ENCODE assay signal across 12 cellular contexts in genomic region chr9:5593904-5594303, GRCh38. TPM values are rescaled to one million over a fixed set of nuclear protein-coding genes. Genes with fewer than 3 reads are reported as not detected.
DNase-seq lines count a peak whose midpoint lies in the region; ATAC-seq and TF ChIP-seq lines count a peak whose summit lies in the region.
"Had no signal": no experiment of that assay in that cellular context is flagged by ENCODE, and none has a peak within 500 bp of the region (broad histone marks: within the 10 kb centered on the region; RNA-seq: fewer than 3 reads in every experiment).

No MANE protein-coding gene starts in this region.

- no peaks in the 10 kb centered on the region for H3K9me2 ChIP-seq in DOHH2 (replicated peaks; ENCODE audit: control insufficient read depth, low read length)
- H3K9me2 ChIP-seq in MM.1S (replicated peaks; ENCODE audit: insufficient read depth, low read length), result no peaks in the 10 kb centered on the region

- H3K27ac ChIP-seq in DOHH2 (ENCODE audit: low read depth, low read length) (peak overlapping the region; percentile 31; the same call in 1 of the 2 replicates), MM.1S (ENCODE audit: low read length) (peak overlapping the region; percentile 58; the same call in 1 of the 2 replicates), SJCRH30 (no peak overlapping the region)
- H3K27ac ChIP-seq: parathyroid adenoma, vagina had no signal

- no peaks in the 10 kb centered on the region for H3K27me3 Mint-ChIP-seq in natural killer cell (ENCODE audit: low read depth in 2 of 2)
- no peaks in the 10 kb centered on the region for H3K27me3 Mint-ChIP-seq in activated T-cell treated with anti-CD3 and anti-CD28 coated beads, Interleukin-2, amount 50 U/mL, for 4 hours (ENCODE audit: low read depth)

- H3K4me3 ChIP-seq in DOHH2 (ENCODE audit: low read length), result peak overlapping the region; percentile 32
- no peak overlapping the region for H3K4me3 ChIP-seq in MM.1S (ENCODE audit: low read length)
- H3K4me3 ChIP-seq in SJCRH30, result no peak overlapping the region
- H3K4me3 ChIP-seq: vagina had no signal

- no peaks in the 10 kb centered on the region for H3K36me3 Mint-ChIP-seq in natural killer cell
- H3K36me3 Mint-ChIP-seq in activated T-cell treated with anti-CD3 and anti-CD28 coated beads, Interleukin-2, amount 50 U/mL, for 4 hours (ENCODE audit: insufficient read depth), result no peaks in the 10 kb centered on the region

- TF ChIP-seq CTCF in DOHH2 (IDR thresholded peaks at IDR 0.05; ENCODE audit: low read depth, low read length, poor library complexity, severe bottlenecking) (no peak), MM.1S (IDR thresholded peaks at IDR 0.05; ENCODE audit: low read length) (no peak), natural killer cell (IDR thresholded peaks at IDR 0.05) (no peak)

- no peaks in the 10 kb centered on the region for H3K4me1 Mint-ChIP-seq in natural killer cell
- H3K4me1 Mint-ChIP-seq in activated T-cell treated with anti-CD3 and anti-CD28 coated beads, Interleukin-2, amount 50 U/mL, for 4 hours (ENCODE audit: low read depth), result peaks cover 19% of the 10 kb centered on the region

- H3K27me3 ChIP-seq in DOHH2 (ENCODE audit: control insufficient read depth, low read length), result no peaks in the 10 kb centered on the region
- no peaks in the 10 kb centered on the region for H3K27me3 ChIP-seq in MM.1S (replicated peaks; ENCODE audit: insufficient read depth, low read length)
- no peaks in the 10 kb centered on the region for H3K27me3 ChIP-seq in SJCRH30
- H3K27me3 ChIP-seq: vagina had no signal

- intact Hi-C loops in natural killer cell (cut with micrococcal nuclease), result loop anchor here (5.0 kb wide), 1 partner anchor 142 kb away; the partner anchor contains the start of gene CD274

- H3K4me1 ChIP-seq in DOHH2 (ENCODE audit: control insufficient read depth, low read length) (peaks cover 60% of the 10 kb centered on the region), MM.1S (ENCODE audit: low read length) (peaks cover 34% of the 10 kb centered on the region), SJCRH30 (no peaks in the 10 kb centered on the region)
- H3K4me1 ChIP-seq: parathyroid adenoma, vagina had no signal

- H3K9me3 ChIP-seq in DOHH2 (ENCODE audit: control insufficient read depth, insufficient read depth, low read length) (peaks cover under 1% of the 10 kb centered on the region; the same call in 1 of the 2 replicates), MM.1S (replicated peaks; ENCODE audit: insufficient read depth, low read length) (no peaks in the 10 kb centered on the region), SJCRH30 (replicated peaks) (no peaks in the 10 kb centered on the region)
- H3K9me3 ChIP-seq: vagina had no signal

- H3K4me2 ChIP-seq in DOHH2 (ENCODE audit: low read length), result peak overlapping the region; percentile 45
- peak overlapping the region; percentile 41; the same call in 1 of the 2 replicates for H3K4me2 ChIP-seq in MM.1S (ENCODE audit: low read depth, low read length)

- H2AFZ ChIP-seq in MM.1S (ENCODE audit: low read length), result no peak overlapping the region; the same call in 1 of the 2 replicates
- H2AFZ ChIP-seq: parathyroid adenoma had no signal

- H3K36me3 ChIP-seq in DOHH2 (ENCODE audit: control insufficient read depth, low read length) (peaks cover 6% of the 10 kb centered on the region; the same call in 1 of the 2 replicates), MM.1S (replicated peaks; ENCODE audit: insufficient read depth, low read length) (no peaks in the 10 kb centered on the region), SJCRH30 (no peaks in the 10 kb centered on the region)
- H3K36me3 ChIP-seq: vagina had no signal

- DNase-seq in MM.1S (peak; percentile 85), SJCRH30 (no peak), natural killer cell (no peak), NCI-H526 treated with DMSO at 0.1 percent for 48 hours (lab: John Stamatoyannopoulos, UW) (no peak)
- no peak for DNase-seq in activated T-cell treated with anti-CD3 and anti-CD28 coated beads, Interleukin-2, amount 50 U/mL, for 4 hours
- DNase-seq: activated CD4-positive, alpha-beta T cell treated with anti-CD3 and anti-CD28 coated beads for 1 hour; Kasumi-1 had no signal

- H4K20me1 ChIP-seq in DOHH2 (ENCODE audit: control insufficient read depth, insufficient read depth, low read depth, low read length), result no peaks in the 10 kb centered on the region; the same call in 1 of the 2 replicates
- H4K20me1 ChIP-seq in MM.1S (ENCODE audit: insufficient read depth, low read length), result no peaks in the 10 kb centered on the region

- no peak overlapping the region for H3K4me3 Mint-ChIP-seq in natural killer cell
- no peak overlapping the region for H3K4me3 Mint-ChIP-seq in activated T-cell treated with anti-CD3 and anti-CD28 coated beads, Interleukin-2, amount 50 U/mL, for 4 hours

- H3F3A ChIP-seq in DOHH2 (ENCODE audit: control insufficient read depth, insufficient read depth) (no peaks in the 10 kb centered on the region), MM.1S (ENCODE audit: insufficient read depth, low read length) (peaks cover 6% of the 10 kb centered on the region; the same call in 1 of the 2 replicates)

- no peaks in the 10 kb centered on the region for H3K9me3 Mint-ChIP-seq in natural killer cell
- no peaks in the 10 kb centered on the region for H3K9me3 Mint-ChIP-seq in activated T-cell treated with anti-CD3 and anti-CD28 coated beads, Interleukin-2, amount 50 U/mL, for 4 hours

- peak; percentile 65 for ATAC-seq in GM19328 (IDR thresholded peaks at IDR 0.05; ENCODE audit: unreplicated experiment)
- peak; percentile 53 for ATAC-seq in HG02840 (IDR thresholded peaks at IDR 0.05; ENCODE audit: low FRiP score, unreplicated experiment)
- ATAC-seq in natural killer cell, result no peak
- ATAC-seq in activated T-cell treated with anti-CD3 and anti-CD28 coated beads, Interleukin-2, amount 50 U/mL, for 4 hours, result no peak

- no peak overlapping the region for H3K27ac Mint-ChIP-seq in natural killer cell

- 0 out of 2 replicates have a peak, but pooled peaks cover 5% of the 10 kb centered on the region for H3K79me2 ChIP-seq in DOHH2 (ENCODE audit: control insufficient read depth, low read length)
- H3K79me2 ChIP-seq in MM.1S (ENCODE audit: low read length), result no peaks in the 10 kb centered on the region
- H3K79me2 ChIP-seq: parathyroid adenoma had no signal

- no peak overlapping the region for H3K9ac ChIP-seq in MM.1S (ENCODE audit: low read length)
- H3K9ac ChIP-seq: parathyroid adenoma had no signal

RNA-seq across cellular contexts. Expression of gene RIC1, which starts 35.0 kb away (rescaled TPM):
- total RNA-seq in SJCRH30 (2014; rRNA removed; shearing (Covaris generic)), result 26.6 and 30.9 TPM in 2 replicates
- 10 to 100 TPM; 23.5 to 33.9 (median 31.8) TPM for total RNA-seq in natural killer cell
- 10 to 100 TPM; 10.5 to 11.2 (median 10.8) TPM for total RNA-seq in activated T-cell treated with anti-CD3 and anti-CD28 coated beads, Interleukin-2, amount 50 U/mL, for 4 hours

Comparison
In these comparisons a context has a peak if more than half of its experiments do, and no peak if none do; other contexts are left out.
1. ATAC-seq: peak in GM19328 (single experiment) and HG02840 (single experiment); none in natural killer cell (0 of 3) and activated T-cell treated with anti-CD3 and anti-CD28 coated beads, Interleukin-2, amount 50 U/mL, for 4 hours (0 of 2).